Comparison of ENCODE assay signal across 12 cellular contexts in the genomic region with DNA sequence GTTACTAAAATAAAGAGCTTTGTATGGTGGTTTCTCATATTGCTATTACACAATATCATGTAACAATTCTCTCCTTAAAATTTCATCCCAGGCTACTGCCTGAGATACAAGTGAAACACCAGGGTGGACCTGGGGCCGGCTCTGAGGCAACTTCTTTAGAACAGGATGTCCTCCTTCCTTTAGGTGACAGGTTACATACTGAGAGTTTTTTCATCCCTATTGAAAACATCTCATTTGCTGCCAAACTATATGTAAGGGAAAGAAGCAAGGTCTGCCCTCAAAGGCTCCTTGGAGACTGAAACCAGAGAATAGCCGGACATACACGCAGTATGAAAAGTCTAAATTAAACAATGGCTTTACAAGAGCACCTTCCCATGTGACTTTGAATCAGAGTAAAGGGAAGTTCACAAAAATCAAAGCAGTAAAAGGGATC.
A peak's percentile ranks its signal among the peaks of the same experiment; 100 is the strongest.
DNase-seq lines count a peak whose midpoint lies in the region; ATAC-seq and TF ChIP-seq lines count a peak whose summit lies in the region.
"Had no signal": no experiment of that assay in that cellular context is flagged by ENCODE, and none has a peak within 500 bp of the region (broad histone marks: within the 10 kb centered on the region; RNA-seq: fewer than 3 reads in every experiment).

No MANE protein-coding gene starts in this region.

- H2AFZ ChIP-seq in MM.1S (ENCODE audit: low read length), result no peak overlapping the region

- H3K27ac ChIP-seq in breast epithelium (peak overlapping the region; percentile 56 to 60), MM.1S (ENCODE audit: low read length) (no peak overlapping the region)
- H3K27ac ChIP-seq: A549 had no signal

- H3K9ac ChIP-seq in MM.1S (ENCODE audit: low read length), result no peak overlapping the region

- H3K4me2 ChIP-seq in MM.1S (ENCODE audit: low read depth, low read length), result no peak overlapping the region
- H3K4me2 ChIP-seq: A549 had no signal

- ATAC-seq in left colon (peak; percentile 80), GM18520 (IDR thresholded peaks at IDR 0.05; ENCODE audit: unreplicated experiment) (no peak)
- ATAC-seq: A549 had no signal

- intact Hi-C loops in breast epithelium (cut with DNase I; ENCODE audit: low total_unique reads), result no loop called here
- intact Hi-C loops in left colon (cut with DNase I, micrococcal nuclease), result no loop called here

- no peaks in the 10 kb centered on the region for H3F3A ChIP-seq in MM.1S (ENCODE audit: insufficient read depth, low read length)

- DNase-seq in NCI-H2029 treated with DMSO at 0.1 percent for 48 hours (lab: John Stamatoyannopoulos, UW), result peak; percentile 19
- DNase-seq in NCI-H2029 (lab: John Stamatoyannopoulos, UW), result no peak
- DNase-seq in breast epithelium (ENCODE audit: low spot score in 2 of 2), result peak in 1 of 2 donors; percentile 45
- peak in 1 of 2 donors; percentile 31 for DNase-seq in left colon
- DNase-seq in smooth muscle cell of the brain vasculature (ENCODE audit: low read depth, low spot score), result peak; percentile 46
- DNase-seq in NCI-H510A (lab: John Stamatoyannopoulos, UW), result no peak
- no peak for DNase-seq in MM.1S
- DNase-seq: amniotic stem cell; NCI-H1092; stimulated activated CD4-positive, alpha-beta T cell treated with anti-CD3 and anti-CD28 coated beads, Interleukin-4, amount 100 ng/mL, for 24 hours had no signal

- H3K9me2 ChIP-seq in MM.1S (replicated peaks; ENCODE audit: insufficient read depth, low read length), result no peaks in the 10 kb centered on the region

- H3K27me3 ChIP-seq in breast epithelium (no peaks in the 10 kb centered on the region), MM.1S (replicated peaks; ENCODE audit: insufficient read depth, low read length) (no peaks in the 10 kb centered on the region)

- TF ChIP-seq CTCF in breast epithelium (IDR thresholded peaks at IDR 0.05), result no peak
- TF ChIP-seq CTCF in MM.1S (IDR thresholded peaks at IDR 0.05; ENCODE audit: low read length), result no peak

- no peaks in the 10 kb centered on the region for H3K79me2 ChIP-seq in MM.1S (ENCODE audit: low read length)

- H3K4me1 ChIP-seq in breast epithelium, result no peaks in the 10 kb centered on the region
- H3K4me1 ChIP-seq in MM.1S (ENCODE audit: low read length), result no peaks in the 10 kb centered on the region
- H3K4me1 ChIP-seq: A549 had no signal

- TF ChIP-seq POLR2A in breast epithelium (IDR thresholded peaks at IDR 0.05), result no peak

- no peaks in the 10 kb centered on the region for H3K36me3 ChIP-seq in breast epithelium
- no peaks in the 10 kb centered on the region for H3K36me3 ChIP-seq in MM.1S (replicated peaks; ENCODE audit: insufficient read depth, low read length)

- H4K20me1 ChIP-seq in MM.1S (ENCODE audit: insufficient read depth, low read length), result no peaks in the 10 kb centered on the region

- H3K9me3 ChIP-seq in breast epithelium (no peaks in the 10 kb centered on the region), MM.1S (replicated peaks; ENCODE audit: insufficient read depth, low read length) (no peaks in the 10 kb centered on the region)
- H3K9me3 ChIP-seq: A549 had no signal

- no peak overlapping the region for H3K4me3 ChIP-seq in breast epithelium
- no peak overlapping the region for H3K4me3 ChIP-seq in MM.1S (ENCODE audit: low read length)
- H3K4me3 ChIP-seq: A549 had no signal

Comparison
In these comparisons a context has a peak if more than half of its experiments do, and no peak if none do; other contexts are left out.
1. DNase-seq: peak in NCI-H2029 treated with DMSO at 0.1 percent for 48 hours (single experiment) and smooth muscle cell of the brain vasculature (single experiment); none in NCI-H2029 (single experiment), NCI-H510A (single experiment) and MM.1S (single experiment).